Comparison of ENCODE assay signal across 28 cellular contexts in genomic region chr2:233816334-233816733, GRCh38. TPM values are rescaled to one million over a fixed set of nuclear protein-coding genes. Genes with fewer than 3 reads are reported as not detected.
DNase-seq lines count a peak whose midpoint lies in the region; ATAC-seq lines count a peak whose summit lies in the region.
"Had no signal": no experiment of that assay in that cellular context is flagged by ENCODE, and none has a peak within 500 bp of the region (broad histone marks: within the 10 kb centered on the region; RNA-seq: fewer than 3 reads in every experiment).

No MANE protein-coding gene starts in this region.

- no peak overlapping the region for H3K4ac ChIP-seq in neuronal stem cell (ENCODE audit: low read length)

- H3K9ac ChIP-seq in BLaER1 (0 out of 2 replicates have a peak overlapping the region, but pooled peaks have one; percentile 57), neuronal stem cell (ENCODE audit: low read depth, low read length, poor library complexity) (no peak overlapping the region)
- H3K9ac ChIP-seq: KMS-11 had no signal

- H4K91ac ChIP-seq in neuronal stem cell (ENCODE audit: low read depth, low read length, poor library complexity): no peak overlapping the region

- no peak overlapping the region for H4K8ac ChIP-seq in neuronal stem cell (ENCODE audit: low read depth, low read length)

- H3K23ac ChIP-seq in neuronal stem cell (ENCODE audit: low read depth, low read length, poor library complexity): peak overlapping the region; percentile 28

- no peak overlapping the region for H2AFZ ChIP-seq in neuronal stem cell (ENCODE audit: low read length)
- H2AFZ ChIP-seq: hepatocyte had no signal

- H3K79me1 ChIP-seq in neuronal stem cell (ENCODE audit: low read depth, low read length): no peaks in the 10 kb centered on the region

- no peak overlapping the region for H2BK120ac ChIP-seq in neuronal stem cell (ENCODE audit: low read depth, low read length)

- H3K14ac ChIP-seq in neuronal stem cell (ENCODE audit: low read length): no peak overlapping the region

- H3K27ac ChIP-seq in BLaER1 (no peak overlapping the region), SJSA1 (peak overlapping the region; percentile 11; the same call in 1 of the 2 replicates), neuronal stem cell (replicated peaks; ENCODE audit: low read length) (no peak overlapping the region)
- H3K27ac ChIP-seq: colonic mucosa, esophagus squamous epithelium, gastrocnemius medialis, hepatocyte, KMS-11, left lung, pancreas, thyroid gland had no signal

- ATAC-seq in GM18907 (IDR thresholded peaks at IDR 0.05; ENCODE audit: unreplicated experiment): no peak
- ATAC-seq: CD8-positive, alpha-beta T cell; gastrocnemius medialis; left lung; naive thymus-derived CD8-positive, alpha-beta T cell; pancreas; right cardiac atrium; stimulated activated naive CD8-positive, alpha-beta T cell treated with anti-CD3 and anti-CD28 coated beads, Interleukin-15, amount 100 ng/mL, for 72 hours; T-helper 17 cell had no signal

- no peaks in the 10 kb centered on the region for H4K20me1 ChIP-seq in BLaER1

- no peaks in the 10 kb centered on the region for H3K36me3 ChIP-seq in BLaER1
- H3K36me3 ChIP-seq in SJSA1: no peaks in the 10 kb centered on the region
- no peaks in the 10 kb centered on the region for H3K36me3 ChIP-seq in neuronal stem cell (replicated peaks in 1 of 2; ENCODE audit: control insufficient read depth in 2 of 2, insufficient read depth in 2 of 2, low read length in 2 of 2)
- H3K36me3 ChIP-seq: colonic mucosa, esophagus squamous epithelium, gastrocnemius medialis, left lung, pancreas, thyroid gland had no signal

- H3K27me3 ChIP-seq in BLaER1 (no peaks in the 10 kb centered on the region), SJSA1 (replicated peaks) (no peaks in the 10 kb centered on the region), neuronal stem cell (ENCODE audit: control insufficient read depth in 3 of 3, insufficient read depth in 3 of 3, low read depth in 1 of 3, low read length in 3 of 3) (peaks cover 0 to 3% (median 0%) of the 10 kb centered on the region in 3 experiments)
- H3K27me3 ChIP-seq: colonic mucosa, gastrocnemius medialis, hepatocyte, pancreas, thyroid gland had no signal

- no peak overlapping the region for H2BK5ac ChIP-seq in neuronal stem cell (ENCODE audit: low read length)

- no peak overlapping the region for H2AK5ac ChIP-seq in neuronal stem cell (ENCODE audit: low read depth, low read length)

- WGBS in neuronal stem cell (ENCODE audit: extremely low coverage in 2 of 2, insufficient read length in 2 of 2, insufficient replicate concordance in 1 of 2), 2 donors: no CpG with 5 or more reads among the region's 2 CpGs

- H2BK12ac ChIP-seq in neuronal stem cell (ENCODE audit: low read length): no peak overlapping the region

- DNase-seq in DMS 273 treated with DMSO at 0.1 percent for 48 hours (lab: John Stamatoyannopoulos, UW) (peak; percentile 16), SJSA1 (ENCODE audit: low read depth in 1 of 2, low spot score in 2 of 2) (no peak), neuronal stem cell (ENCODE audit: low spot score) (no peak), hypothalamus (lab: John Stamatoyannopoulos, UW) (no peak), cerebellar nuclear complex (lab: John Stamatoyannopoulos, UW) (no peak)
- DNase-seq: activated CD4-positive, alpha-beta T cell treated with anti-CD3 and anti-CD28 coated beads for 48 hours; activated naive CD4-positive, alpha-beta T cell treated with Interleukin-2 at 50 U/mL for 16 hours; activated T-cell treated with anti-CD3 and anti-CD28 coated beads, Interleukin-2, amount 50 U/mL, for 24 hours; CD8-positive, alpha-beta T cell; colonic mucosa; DMS153; esophagus squamous epithelium; gastrocnemius medialis; GDM1; NCI-H2227 treated with DMSO at 0.1 percent for 48 hours; stimulated activated naive CD8-positive, alpha-beta T cell treated with anti-CD3 and anti-CD28 coated beads, Interleukin-15, amount 100 ng/mL, for 72 hours; T-helper 17 cell; thyroid gland had no signal

- H3K18ac ChIP-seq in neuronal stem cell (ENCODE audit: low read length): no peak overlapping the region

- no peak overlapping the region for H3K4me3 ChIP-seq in BLaER1
- no peak overlapping the region for H3K4me3 ChIP-seq in SJSA1
- no peak overlapping the region for H3K4me3 ChIP-seq in neuronal stem cell (ENCODE audit: low read length in 2 of 2)
- H3K4me3 ChIP-seq: colonic mucosa, esophagus squamous epithelium, gastrocnemius medialis, hepatocyte, left lung, pancreas, thyroid gland had no signal

- peaks cover 20% of the 10 kb centered on the region for H3K4me1 ChIP-seq in BLaER1
- peaks cover 10% of the 10 kb centered on the region for H3K4me1 ChIP-seq in SJSA1 (replicated peaks)
- H3K4me1 ChIP-seq in neuronal stem cell (ENCODE audit: control insufficient read depth in 2 of 2, insufficient read depth in 1 of 2, low read depth in 1 of 2, low read length in 2 of 2): peaks cover 0 to 2% of the 10 kb centered on the region in 2 donors
- H3K4me1 ChIP-seq: colonic mucosa, esophagus squamous epithelium, gastrocnemius medialis, left lung, pancreas, thyroid gland had no signal

- H3K4me2 ChIP-seq in BLaER1 (peak overlapping the region; percentile 72), neuronal stem cell (ENCODE audit: insufficient read depth, low read length, poor library complexity, severe bottlenecking) (no peak overlapping the region)
- H3K4me2 ChIP-seq: hepatocyte, KMS-11 had no signal

- no peak overlapping the region for H2BK15ac ChIP-seq in neuronal stem cell (ENCODE audit: low read length)

- H3K9me3 ChIP-seq in BLaER1: no peaks in the 10 kb centered on the region
- H3K9me3 ChIP-seq in SJSA1 (replicated peaks): no peaks in the 10 kb centered on the region; the same call in 1 of the 2 replicates
- no peaks in the 10 kb centered on the region for H3K9me3 ChIP-seq in neuronal stem cell (replicated peaks in 1 of 2; ENCODE audit: control insufficient read depth in 2 of 2, insufficient read depth in 1 of 2, low read depth in 1 of 2, low read length in 2 of 2)
- H3K9me3 ChIP-seq: colonic mucosa, esophagus squamous epithelium, gastrocnemius medialis, pancreas, thyroid gland had no signal

RNA-seq across cellular contexts. Expression of gene HJURP, which starts 38.0 kb away (rescaled TPM):
- total RNA-seq in SJSA1 (2014; rRNA removed; shearing (Covaris generic)): 73.2 and 81.4 TPM in 2 replicates
- polyA plus RNA-seq in neuronal stem cell (2013, experiment 1 of 2): 60.7 TPM
- 61.4 TPM for polyA plus RNA-seq in neuronal stem cell (2013, experiment 2 of 2)
- total RNA-seq: naive thymus-derived CD8-positive, alpha-beta T cell had no signal
- polyA plus RNA-seq: naive thymus-derived CD8-positive, alpha-beta T cell had no signal

RNA-seq across cellular contexts. Expression of gene MROH2A, which starts 38.2 kb away (rescaled TPM):
- total RNA-seq in SJSA1 (2014; rRNA removed; shearing (Covaris generic)): not detected in 2 replicates
- polyA plus RNA-seq in neuronal stem cell (2013, experiment 1 of 2): not detected
- not detected for polyA plus RNA-seq in neuronal stem cell (2013, experiment 2 of 2)
- total RNA-seq: activated CD8-positive, alpha-beta memory T cell treated with anti-CD3 and anti-CD28 coated beads for 36 hours; CD8-positive, alpha-beta T cell; colonic mucosa; gastrocnemius medialis; hepatocyte; HT1080; naive thymus-derived CD8-positive, alpha-beta T cell; pancreas; right cardiac atrium; T-helper 17 cell had no signal
- polyA plus RNA-seq: hepatocyte; naive thymus-derived CD8-positive, alpha-beta T cell; pancreas; right cardiac atrium had no signal

RNA-seq across cellular contexts. Expression of gene UGT1A1, which starts 56.3 kb away (rescaled TPM):
- not detected in 2 replicates for total RNA-seq in SJSA1 (2014; rRNA removed; shearing (Covaris generic))
- not detected for polyA plus RNA-seq in neuronal stem cell (2013, experiment 1 of 2)
- polyA plus RNA-seq in neuronal stem cell (2013, experiment 2 of 2): not detected
- total RNA-seq: activated CD8-positive, alpha-beta memory T cell treated with anti-CD3 and anti-CD28 coated beads for 36 hours; CD8-positive, alpha-beta T cell; HT1080; naive thymus-derived CD8-positive, alpha-beta T cell; right cardiac atrium; T-helper 17 cell had no signal
- polyA plus RNA-seq: naive thymus-derived CD8-positive, alpha-beta T cell; pancreas; right cardiac atrium had no signal
